ENCODE assay signal across 1 cellular context in the genomic region with DNA sequence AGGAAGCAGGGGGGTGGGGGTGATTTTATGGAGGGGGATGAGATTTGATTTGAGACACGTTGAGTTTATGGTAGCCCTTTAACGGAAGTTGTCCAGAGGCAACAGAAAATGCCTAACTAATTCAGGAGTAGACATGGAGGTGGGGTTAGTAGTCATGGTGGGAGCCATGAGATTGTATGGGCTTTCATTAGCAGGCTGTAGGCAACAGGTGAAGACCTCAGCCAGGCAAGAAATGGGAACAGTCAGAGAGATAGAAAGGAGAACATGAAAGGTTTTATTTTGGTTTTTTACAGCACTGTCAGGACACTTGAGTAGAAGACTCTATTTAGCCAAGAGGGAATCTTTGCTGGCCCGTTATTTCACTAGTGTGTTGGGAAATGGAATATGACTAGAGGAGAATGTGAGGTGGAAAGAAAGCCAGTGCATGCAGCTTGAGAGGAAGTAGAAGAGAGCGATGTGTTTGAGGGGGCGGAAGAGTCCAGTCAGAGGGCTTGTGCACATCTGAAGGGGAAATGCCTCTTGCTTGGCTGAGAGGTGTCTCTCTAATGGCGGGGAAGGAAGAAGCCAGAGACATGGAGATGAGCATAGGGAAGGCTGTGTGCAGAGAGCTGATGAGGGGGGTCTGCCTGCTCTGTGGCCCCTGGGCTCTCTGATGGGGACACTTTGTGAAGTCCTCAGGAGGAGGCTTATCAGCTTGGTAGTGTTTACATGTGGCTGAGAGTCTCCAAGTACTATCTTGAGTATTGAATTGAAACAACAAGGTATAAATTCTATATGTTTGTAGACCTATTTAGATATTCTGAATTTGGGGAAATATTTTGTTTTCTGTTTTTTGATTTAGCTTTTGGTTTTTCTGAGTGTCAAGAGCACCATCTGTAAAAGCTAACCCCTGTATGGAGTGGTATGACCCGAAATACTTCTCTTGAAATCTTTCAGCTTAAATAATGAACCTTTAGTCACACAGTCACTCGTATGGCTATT.
TF ChIP-seq lines count a peak whose summit lies in the region.

No MANE protein-coding gene starts in this region.

TF ChIP-seq in WTC11, 78 proteins besides CTCF, POLR2A, EP300 and RAD21 (continued from another document):
- TF ChIP-seq HMGXB4 (CRISPR knock-in tag; IDR thresholded peaks at IDR 0.05) (no peak), TP53 (CRISPR knock-in tag; IDR thresholded peaks at IDR 0.05) (no peak), TEAD4 (CRISPR knock-in tag; IDR thresholded peaks at IDR 0.05) (no peak), ATF1 (CRISPR knock-in tag; IDR thresholded peaks at IDR 0.05) (no peak), RELA (CRISPR knock-in tag; IDR thresholded peaks at IDR 0.05; ENCODE audit: borderline replicate concordance) (no peak), GTF2I (CRISPR knock-in tag; conservative IDR thresholded peaks at IDR 0.05) (no peak), JAZF1 (CRISPR knock-in tag; IDR thresholded peaks at IDR 0.05) (no peak), NFYB (CRISPR knock-in tag; conservative IDR thresholded peaks at IDR 0.05; ENCODE audit: low read depth) (no peak), ZNF396 (CRISPR knock-in tag; IDR thresholded peaks at IDR 0.05; ENCODE audit: borderline replicate concordance) (no peak), ESRRA (CRISPR knock-in tag; IDR thresholded peaks at IDR 0.05; ENCODE audit: borderline replicate concordance) (no peak), ELF4 (CRISPR knock-in tag; IDR thresholded peaks at IDR 0.05; ENCODE audit: low read depth) (no peak), KAT7 (CRISPR knock-in tag; IDR thresholded peaks at IDR 0.05; ENCODE audit: borderline replicate concordance) (no peak)
